Comparison of ENCODE assay signal across 26 cellular contexts in genomic region chr15:38893920-38894259, GRCh38.
DNase-seq lines count a peak whose midpoint lies in the region; FAIRE-seq and TF ChIP-seq lines count a peak whose summit lies in the region.
"Had no signal": no experiment of that assay in that cellular context is flagged by ENCODE, and none has a peak within 500 bp of the region (broad histone marks: within the 10 kb centered on the region; RNA-seq: fewer than 3 reads in every experiment).

No MANE protein-coding gene starts in this region.

- no peaks in the 10 kb centered on the region for H3K9me3 ChIP-seq in cardiac muscle cell (ENCODE audit: low read depth)
- H3K9me3 ChIP-seq in right atrium auricular region, result no peaks in the 10 kb centered on the region
- H3K9me3 ChIP-seq in astrocyte (ENCODE audit: insufficient read depth, low read depth, low read length), result no peaks in the 10 kb centered on the region
- H3K9me3 ChIP-seq: BE2C, right lobe of liver, tibial nerve had no signal

- H3K36me3 Mint-ChIP-seq in astrocyte (ENCODE audit: low read depth, unreplicated experiment), result peaks cover 3% of the 10 kb centered on the region
- no peaks in the 10 kb centered on the region for H3K36me3 Mint-ChIP-seq in mesothelial cell of epicardium
- H3K36me3 Mint-ChIP-seq: activated CD4-positive, alpha-beta memory T cell treated with anti-CD3 and anti-CD28 coated beads for 36 hours; activated naive CD8-positive, alpha-beta T cell treated with anti-CD3 and anti-CD28 coated beads for 36 hours; natural killer cell treated with Interleukin-12 subunit alpha and Interleukin-12 subunit beta and Interleukin-15 and Interleukin-18, amount 100 ng/mL, for 72 hours had no signal

- H3K4me3 Mint-ChIP-seq in astrocyte (ENCODE audit: unreplicated experiment) (no peak overlapping the region), mesothelial cell of epicardium (no peak overlapping the region)
- H3K4me3 Mint-ChIP-seq: activated CD4-positive, alpha-beta memory T cell treated with anti-CD3 and anti-CD28 coated beads for 36 hours; activated naive CD8-positive, alpha-beta T cell treated with anti-CD3 and anti-CD28 coated beads for 36 hours; natural killer cell treated with Interleukin-12 subunit alpha and Interleukin-12 subunit beta and Interleukin-15 and Interleukin-18, amount 100 ng/mL, for 72 hours had no signal

- H3K4me1 Mint-ChIP-seq in astrocyte (ENCODE audit: low read depth, unreplicated experiment), result peaks cover 44% of the 10 kb centered on the region
- H3K4me1 Mint-ChIP-seq in mesothelial cell of epicardium, result peaks cover 56% of the 10 kb centered on the region
- H3K4me1 Mint-ChIP-seq: activated naive CD8-positive, alpha-beta T cell treated with anti-CD3 and anti-CD28 coated beads for 36 hours had no signal

- H3K27me3 ChIP-seq in cardiac muscle cell (no peaks in the 10 kb centered on the region), right atrium auricular region (no peaks in the 10 kb centered on the region), astrocyte (ENCODE audit: insufficient read depth, low read length) (no peaks in the 10 kb centered on the region)
- H3K27me3 ChIP-seq: BE2C, heart left ventricle, right lobe of liver, stomach, tibial nerve had no signal

- H3K9me3 Mint-ChIP-seq in astrocyte (ENCODE audit: unreplicated experiment), result no peaks in the 10 kb centered on the region
- peaks cover 6% of the 10 kb centered on the region for H3K9me3 Mint-ChIP-seq in mesothelial cell of epicardium
- H3K9me3 Mint-ChIP-seq: activated CD4-positive, alpha-beta memory T cell treated with anti-CD3 and anti-CD28 coated beads for 36 hours; activated T-helper 2 cell treated with anti-CD3 and anti-CD28 coated beads, Interferon-gamma antibody, Interleukin-2, Interleukin-4, amounts not matched to agents 10 μg/mL and 5 μg/mL and 100 μg/mL, durations not matched to agents 14 hours and 24 hours and 36 hours; natural killer cell treated with Interleukin-12 subunit alpha and Interleukin-12 subunit beta and Interleukin-15 and Interleukin-18, amount 100 ng/mL, for 72 hours had no signal

- H3K4me3 ChIP-seq in cardiac muscle cell, result no peak overlapping the region
- no peak overlapping the region for H3K4me3 ChIP-seq in right atrium auricular region
- H3K4me3 ChIP-seq in astrocyte (ENCODE audit: insufficient read depth, low read depth, low read length), result no peak overlapping the region
- H3K4me3 ChIP-seq: heart left ventricle, right lobe of liver, stomach, tibial nerve had no signal

- H3K27me3 Mint-ChIP-seq in astrocyte (ENCODE audit: low read depth, unreplicated experiment), result no peaks in the 10 kb centered on the region
- H3K27me3 Mint-ChIP-seq in mesothelial cell of epicardium (ENCODE audit: low read depth), result no peaks in the 10 kb centered on the region
- H3K27me3 Mint-ChIP-seq: activated CD4-positive, alpha-beta memory T cell treated with anti-CD3 and anti-CD28 coated beads for 36 hours had no signal

- peak overlapping the region; percentile 62 for H3K9ac ChIP-seq in astrocyte (ENCODE audit: low read length)
- H3K9ac ChIP-seq: parathyroid adenoma had no signal

- peak overlapping the region; percentile 49 for H3K4me2 ChIP-seq in astrocyte (ENCODE audit: low read length)

- no peak for FAIRE-seq in astrocyte (lab: Jason Lieb, UNC)

- DNase-seq in cardiac muscle cell (ENCODE audit: low read depth in 1 of 2, low spot score in 1 of 2) (no peak), right atrium auricular region (ENCODE audit: low spot score) (no peak), astrocyte (ENCODE audit: low read depth) (no peak), mesothelial cell of epicardium (ENCODE audit: low spot score in 2 of 2, unreplicated experiment in 2 of 2) (no peak), NCI-H510A (lab: John Stamatoyannopoulos, UW) (no peak), NCI-H1694 (lab: John Stamatoyannopoulos, UW) (no peak), NCI-H82 treated with DMSO at 0.1 percent for 48 hours (lab: John Stamatoyannopoulos, UW; ENCODE audit: unreplicated experiment) (no peak), SHP77 treated with DMSO at 0.1 percent for 48 hours (lab: John Stamatoyannopoulos, UW) (no peak)
- DNase-seq: activated CD4-positive, alpha-beta memory T cell treated with anti-CD3 and anti-CD28 coated beads for 36 hours; activated CD8-positive, alpha-beta memory T cell treated with anti-CD3 and anti-CD28 coated beads, Interleukin-2, amount 50 U/mL, for 48 hours; activated naive CD8-positive, alpha-beta T cell treated with anti-CD3 and anti-CD28 coated beads for 36 hours; BE2C; cerebellar nuclear complex; DMS79; GF-D8; heart left ventricle; Karpas-422; NCI-H187; NCI-H526 treated with DMSO at 0.1 percent for 48 hours; right lobe of liver; stimulated activated CD4-positive, alpha-beta T cell treated with anti-CD3 and anti-CD28 coated beads, Interleukin-15, amount 100 ng/mL, for 24 hours; stomach had no signal

- H3K4me1 ChIP-seq in cardiac muscle cell (ENCODE audit: low read depth) (peaks cover 28% of the 10 kb centered on the region), right atrium auricular region (peaks cover 0 to 15% of the 10 kb centered on the region in 2 donors), astrocyte (ENCODE audit: insufficient read depth, low read length) (peaks cover 37% of the 10 kb centered on the region)
- H3K4me1 ChIP-seq: right lobe of liver had no signal

- TF ChIP-seq CTCF in cardiac muscle cell (IDR thresholded peaks at IDR 0.05; ENCODE audit: low read depth, low read length) (no peak), right atrium auricular region (IDR thresholded peaks at IDR 0.05) (no peak), astrocyte (IDR thresholded peaks at IDR 0.05; ENCODE audit: insufficient read depth, low read depth, low read length) (no peak), mesothelial cell of epicardium (IDR thresholded peaks at IDR 0.05; ENCODE audit: unreplicated experiment) (no peak)

- H3K36me3 ChIP-seq in cardiac muscle cell (no peaks in the 10 kb centered on the region), right atrium auricular region (no peaks in the 10 kb centered on the region), astrocyte (ENCODE audit: insufficient read depth, low read length) (no peaks in the 10 kb centered on the region)
- H3K36me3 ChIP-seq: BE2C, heart left ventricle, right lobe of liver, stomach, tibial nerve had no signal

- H3K27ac ChIP-seq in cardiac muscle cell, result peak overlapping the region; percentile 36
- no peak overlapping the region for H3K27ac ChIP-seq in right atrium auricular region
- H3K27ac ChIP-seq in astrocyte (ENCODE audit: low read depth, low read length), result peak overlapping the region; percentile 87
- H3K27ac ChIP-seq: heart left ventricle, parathyroid adenoma, right lobe of liver had no signal

- no peaks in the 10 kb centered on the region for H4K20me1 ChIP-seq in astrocyte (ENCODE audit: insufficient read depth, low read length)

- no peak overlapping the region for H2AFZ ChIP-seq in astrocyte (ENCODE audit: low read depth, low read length)
- H2AFZ ChIP-seq: parathyroid adenoma had no signal

- no peaks in the 10 kb centered on the region for H3K79me2 ChIP-seq in astrocyte (ENCODE audit: insufficient read depth, low read length)
- H3K79me2 ChIP-seq: parathyroid adenoma had no signal

- H3K27ac Mint-ChIP-seq in astrocyte (ENCODE audit: unreplicated experiment), result peak overlapping the region; percentile 93
- H3K27ac Mint-ChIP-seq in mesothelial cell of epicardium, result peak overlapping the region; percentile 77
- H3K27ac Mint-ChIP-seq: activated CD4-positive, alpha-beta memory T cell treated with anti-CD3 and anti-CD28 coated beads for 36 hours; activated naive CD8-positive, alpha-beta T cell treated with anti-CD3 and anti-CD28 coated beads for 36 hours; activated T-helper 2 cell treated with anti-CD3 and anti-CD28 coated beads, Interferon-gamma antibody, Interleukin-2, Interleukin-4, amounts not matched to agents 10 μg/mL and 5 μg/mL and 100 μg/mL, durations not matched to agents 14 hours and 24 hours and 36 hours; natural killer cell treated with Interleukin-12 subunit alpha and Interleukin-12 subunit beta and Interleukin-15 and Interleukin-18, amount 100 ng/mL, for 72 hours had no signal

Comparison
In these comparisons a context has a peak if more than half of its experiments do, and no peak if none do; other contexts are left out.
1. H3K27ac ChIP-seq: peak in cardiac muscle cell (single experiment) and astrocyte (single experiment); none in right atrium auricular region (0 of 2).